ENCODE assay signal across 1 cellular context in the genomic region with DNA sequence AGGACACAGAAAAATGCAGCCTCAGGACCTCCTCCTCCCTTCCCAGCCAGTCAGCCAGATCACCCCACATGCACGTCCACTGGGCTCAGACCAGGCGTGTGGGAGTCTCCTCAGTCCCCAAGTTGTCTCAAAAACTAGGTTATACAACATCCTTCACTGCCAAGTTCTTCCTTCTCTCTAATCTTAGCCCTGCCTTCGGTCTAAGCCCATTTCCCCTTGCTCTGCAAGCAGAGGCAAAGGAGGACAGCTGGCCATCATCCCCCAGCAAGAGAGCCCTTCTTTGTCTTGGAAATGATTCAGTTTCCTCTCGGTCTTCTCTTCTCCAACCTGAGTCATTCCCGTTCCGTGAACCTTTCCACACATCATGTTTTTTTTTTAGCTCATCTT.
TF ChIP-seq lines count a peak whose summit lies in the region.

No MANE protein-coding gene starts in this region.

TF ChIP-seq in K562, 482 proteins besides CTCF, POLR2A, EP300 and RAD21:
- no peak for TF ChIP-seq WHSC1 (IDR thresholded peaks at IDR 0.05; ENCODE audit: low read length)
- TF ChIP-seq CBX5 (IDR thresholded peaks at IDR 0.05; ENCODE audit: borderline replicate concordance, low read depth) = no peak
- TF ChIP-seq ADNP (tag; IDR thresholded peaks at IDR 0.05) = no peak
- no peak for TF ChIP-seq CBX3 (IDR thresholded peaks at IDR 0.05; ENCODE audit: borderline replicate concordance in 1 of 2, low read length in 2 of 2)
- no peak for TF ChIP-seq CEBPG (CRISPR knock-in tag; IDR thresholded peaks at IDR 0.05)
- no peak for TF ChIP-seq CEBPG (tag; conservative IDR thresholded peaks at IDR 0.05 in 1 of 2, IDR thresholded peaks at IDR 0.05 in 1 of 2)
- TF ChIP-seq RCOR1 (IDR thresholded peaks at IDR 0.05; ENCODE audit: borderline replicate concordance in 1 of 2, low read depth in 2 of 2, low read length in 2 of 2) = no peak
- no peak for TF ChIP-seq SMAD1 (IDR thresholded peaks at IDR 0.05; ENCODE audit: low read depth, low read length, partially characterized antibody)
- TF ChIP-seq SMAD4 (CRISPR knock-in tag; conservative IDR thresholded peaks at IDR 0.05) = no peak
- TF ChIP-seq ZC3H4 (CRISPR knock-in tag; IDR thresholded peaks at IDR 0.05; ENCODE audit: borderline replicate concordance) = no peak
- TF ChIP-seq ZFPM2 (CRISPR knock-in tag; IDR thresholded peaks at IDR 0.05) = no peak
